ENCODE assay signal across 28 cellular contexts in genomic region chr17:6596511-6596910, GRCh38. TPM values are rescaled to one million over a fixed set of nuclear protein-coding genes. Genes with fewer than 3 reads are reported as not detected.
"Had no signal": no experiment of that assay in that cellular context is flagged by ENCODE, and none has a peak within 500 bp of the region (broad histone marks: within the 10 kb centered on the region; RNA-seq: fewer than 3 reads in every experiment).

No MANE protein-coding gene starts in this region.

- H3K9me3 ChIP-seq: ascending aorta, breast epithelium, colonic mucosa, gastrocnemius medialis, heart left ventricle had no signal

- H3K36me3 ChIP-seq: breast epithelium, colonic mucosa had no signal

- ATAC-seq: activated naive CD4-positive, alpha-beta T cell treated with anti-CD3 and anti-CD28 coated beads, Interleukin-2, amount 50 U/mL, for 72 hours; activated T-cell treated with anti-CD3 and anti-CD28 coated beads, Interleukin-2, amount 50 U/mL, for 72 hours; esophagus mucosa; heart left ventricle; WTC11 had no signal

- H3K4me3 ChIP-seq: ascending aorta, breast epithelium, cardiac muscle cell, colonic mucosa, gastrocnemius medialis, heart left ventricle had no signal

- H3K27me3 ChIP-seq: ascending aorta, breast epithelium, cardiac muscle cell, colonic mucosa, gastrocnemius medialis, heart left ventricle had no signal

- DNase-seq: activated CD4-positive, alpha-beta memory T cell treated with anti-CD3 and anti-CD28 coated beads, Interleukin-2, amount 10 ng/mL, durations not matched to agents 7 days and 5 days; activated CD4-positive, alpha-beta T cell treated with anti-CD3 and anti-CD28 coated beads for 1 hour; activated CD4-positive, alpha-beta T cell treated with anti-CD3 and anti-CD28 coated beads for 4 hours; activated CD4-positive, alpha-beta T cell treated with anti-CD3 and anti-CD28 coated beads, Interleukin-2, amount 10 ng/mL, durations not matched to agents 7 days and 5 days; activated CD4-positive, alpha-beta T cell treated with anti-CD3 and anti-CD28 coated beads, Interleukin-2, amount 50 U/mL, for 4 hours; activated CD8-positive, alpha-beta memory T cell treated with anti-CD3 and anti-CD28 coated beads, Interleukin-2, amount 50 U/mL, for 48 hours; activated gamma-delta T cell; activated naive CD4-positive, alpha-beta T cell; activated naive CD4-positive, alpha-beta T cell treated with anti-CD3 and anti-CD28 coated beads, Interleukin-2, amount 10 ng/mL, durations not matched to agents 7 days and 5 days; activated naive CD8-positive, alpha-beta T cell treated with anti-CD3 and anti-CD28 coated beads, Interleukin-2, amount 10 ng/mL, durations not matched to agents 7 days and 5 days; activated T-cell treated with anti-CD3 and anti-CD28 coated beads for 4 hours; activated T-cell treated with anti-CD3 and anti-CD28 coated beads, Interleukin-2, amount 50 U/mL, for 24 hours; activated T-cell treated with anti-CD3 and anti-CD28 coated beads, Interleukin-2, amount 50 U/mL, for 72 hours; central memory CD4-positive, alpha-beta T cell; cerebellar nuclear complex; colonic mucosa; effector memory CD4-positive, alpha-beta T cell; endodermal cell; gastrocnemius medialis; glutamatergic neuron; heart left ventricle; T-helper 2 cell had no signal

- H3K27ac ChIP-seq: ascending aorta, breast epithelium, cardiac muscle cell, colonic mucosa, gastrocnemius medialis, heart left ventricle had no signal

RNA-seq across cellular contexts. Expression of gene MED31, which starts 54.9 kb away (rescaled TPM):
- total RNA-seq: ascending aorta had no signal
